ENCODE assay signal across 30 cellular contexts in genomic region chr10:132922872-132923271, GRCh38. TPM values are rescaled to one million over a fixed set of nuclear protein-coding genes. Genes with fewer than 3 reads are reported as not detected.
"Had no signal": no experiment of that assay in that cellular context is flagged by ENCODE, and none has a peak within 500 bp of the region (broad histone marks: within the 10 kb centered on the region; RNA-seq: fewer than 3 reads in every experiment).

No MANE protein-coding gene starts in this region.

- DNase-seq: cortex of kidney; effector memory CD8-positive, alpha-beta T cell; erythroblast; esophagus squamous epithelium; foreskin melanocyte; heart right ventricle; hippocampal formation; immature natural killer cell; islet precursor cell; naive B cell; small intestine; stimulated activated CD4-positive, alpha-beta T cell treated with anti-CD3 and anti-CD28 coated beads, Interleukin-12 subunit alpha, Interleukin-12 subunit beta, amount 100 ng/mL, for 4 hours; stimulated activated CD4-positive, alpha-beta T cell treated with anti-CD3 and anti-CD28 coated beads, Interleukin-1b, Interleukin-23, amount 100 ng/mL, for 48 hours; stimulated activated CD4-positive, alpha-beta T cell treated with anti-CD3 and anti-CD28 coated beads, Interleukin-4, amount 100 ng/mL, for 1 hour; stimulated activated CD8-positive, alpha-beta memory T cell treated with anti-CD3 and anti-CD28 coated beads, Interleukin-4, amount 100 ng/mL, for 48 hours; stimulated activated naive CD4-positive, alpha-beta T cell; stimulated activated naive CD8-positive, alpha-beta T cell treated with anti-CD3 and anti-CD28 coated beads, Interleukin-15, amount 100 ng/mL, for 72 hours; transverse colon; upper lobe of right lung; uterus had no signal

- ATAC-seq: effector memory CD8-positive, alpha-beta T cell; heart right ventricle; natural killer cell treated with Interleukin-12 subunit alpha and Interleukin-12 subunit beta and Interleukin-15 and Interleukin-18, amount 100 ng/mL, for 72 hours; stimulated activated naive CD8-positive, alpha-beta T cell treated with anti-CD3 and anti-CD28 coated beads, Interleukin-15, amount 100 ng/mL, for 72 hours; upper lobe of right lung had no signal

- H3K27ac ChIP-seq: esophagus squamous epithelium, heart right ventricle, parathyroid adenoma, right lobe of liver, suprapubic skin, transverse colon, upper lobe of right lung, uterus had no signal

- H3K4me3 Mint-ChIP-seq: effector memory CD8-positive, alpha-beta T cell; immature natural killer cell; memory B cell; mesothelial cell of epicardium; naive B cell; natural killer cell treated with Interleukin-12 subunit alpha and Interleukin-12 subunit beta and Interleukin-15 and Interleukin-18, amount 100 ng/mL, for 72 hours; neural crest cell; stimulated activated naive CD8-positive, alpha-beta T cell treated with anti-CD3 and anti-CD28 coated beads, Interleukin-15, amount 100 ng/mL, for 72 hours had no signal

- H3K4me1 Mint-ChIP-seq: immature natural killer cell; memory B cell; neural crest cell; stimulated activated naive CD8-positive, alpha-beta T cell treated with anti-CD3 and anti-CD28 coated beads, Interleukin-15, amount 100 ng/mL, for 72 hours had no signal

- H3K4me1 ChIP-seq: esophagus squamous epithelium, heart right ventricle, parathyroid adenoma, right lobe of liver, suprapubic skin, transverse colon, upper lobe of right lung, uterus had no signal

- H3K27me3 Mint-ChIP-seq: effector memory CD8-positive, alpha-beta T cell; natural killer cell treated with Interleukin-12 subunit alpha and Interleukin-12 subunit beta and Interleukin-15 and Interleukin-18, amount 100 ng/mL, for 72 hours; progenitor cell of endocrine pancreas; stimulated activated naive CD8-positive, alpha-beta T cell treated with anti-CD3 and anti-CD28 coated beads, Interleukin-15, amount 100 ng/mL, for 72 hours had no signal

- H3K27me3 ChIP-seq: right lobe of liver, transverse colon, upper lobe of right lung, uterus had no signal

- H3K4me3 ChIP-seq: esophagus squamous epithelium, heart right ventricle, lung, mucosa of descending colon, right lobe of liver, suprapubic skin, transverse colon, upper lobe of right lung, uterus had no signal

- H3K27ac Mint-ChIP-seq: effector memory CD8-positive, alpha-beta T cell; immature natural killer cell; memory B cell; mesothelial cell of epicardium; naive B cell; natural killer cell treated with Interleukin-12 subunit alpha and Interleukin-12 subunit beta and Interleukin-15 and Interleukin-18, amount 100 ng/mL, for 72 hours; progenitor cell of endocrine pancreas; stimulated activated naive CD8-positive, alpha-beta T cell treated with anti-CD3 and anti-CD28 coated beads, Interleukin-15, amount 100 ng/mL, for 72 hours had no signal

- H3K36me3 Mint-ChIP-seq: immature natural killer cell; mesothelial cell of epicardium; naive B cell; natural killer cell treated with Interleukin-12 subunit alpha and Interleukin-12 subunit beta and Interleukin-15 and Interleukin-18, amount 100 ng/mL, for 72 hours had no signal

- H3K9me3 Mint-ChIP-seq: effector memory CD8-positive, alpha-beta T cell; immature natural killer cell; mesothelial cell of epicardium; naive B cell; natural killer cell treated with Interleukin-12 subunit alpha and Interleukin-12 subunit beta and Interleukin-15 and Interleukin-18, amount 100 ng/mL, for 72 hours; neural crest cell; stimulated activated naive CD8-positive, alpha-beta T cell treated with anti-CD3 and anti-CD28 coated beads, Interleukin-15, amount 100 ng/mL, for 72 hours had no signal

- H3K36me3 ChIP-seq: esophagus squamous epithelium, heart right ventricle, right lobe of liver, suprapubic skin, transverse colon, upper lobe of right lung, uterus had no signal

- H3K9me3 ChIP-seq: esophagus squamous epithelium, heart right ventricle, mucosa of descending colon, right lobe of liver, suprapubic skin, transverse colon, upper lobe of right lung, uterus had no signal

RNA-seq across cellular contexts. Expression of gene CFAP46, which starts 19.5 kb away (rescaled TPM):
- total RNA-seq: transverse colon had no signal
